8 cellular contexts compared by ENCODE assay signal in the genomic region with DNA sequence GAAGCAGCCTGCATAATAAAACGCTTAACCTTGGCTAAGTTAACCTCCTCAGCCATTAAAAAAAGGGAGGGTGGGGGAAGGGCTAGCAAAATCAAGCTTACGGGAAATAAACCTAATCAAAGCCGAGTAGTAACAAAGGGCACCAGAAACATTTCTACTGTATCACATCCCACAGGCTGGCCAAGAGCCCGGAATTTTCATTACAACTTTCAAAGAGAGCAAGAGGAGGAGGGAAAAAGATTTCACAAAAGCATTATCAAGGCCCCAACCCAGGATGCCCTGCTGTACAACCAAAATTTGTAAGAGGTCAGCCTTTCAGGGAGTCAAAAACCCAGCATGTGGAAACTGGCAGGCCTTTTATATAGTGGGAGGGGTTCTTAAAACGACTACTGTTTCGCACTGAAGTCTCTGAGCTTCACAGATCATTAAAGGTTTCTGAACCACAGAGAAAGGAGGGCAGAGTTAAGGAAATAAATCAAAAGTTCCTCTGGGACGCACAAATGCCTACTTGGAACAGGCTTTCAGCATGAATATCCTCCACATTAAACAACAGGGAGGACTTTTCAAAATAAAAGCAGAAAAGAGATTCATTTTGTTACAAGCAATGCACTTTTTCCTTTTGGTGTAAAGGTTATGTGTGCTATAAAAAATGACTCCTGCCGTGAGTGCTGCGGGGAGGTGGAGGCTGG.
DNase-seq lines count a peak whose midpoint lies in the region; ATAC-seq and TF ChIP-seq lines count a peak whose summit lies in the region.
"Had no signal": no experiment of that assay in that cellular context is flagged by ENCODE, and none has a peak within 500 bp of the region (broad histone marks: within the 10 kb centered on the region; RNA-seq: fewer than 3 reads in every experiment).

No MANE protein-coding gene starts in this region.

- no peak for ATAC-seq in stimulated activated naive B cell treated with anti-CD40 and anti-IgM and Interleukin-4, amounts not matched to agents 10 μg/mL and 1 μg/mL and 100 μg/mL, for 72 hours (replicated peaks)

- H3K9me3 ChIP-seq in adrenal gland (replicated peaks in 1 of 3): no peaks in the 10 kb centered on the region

- peak overlapping the region; percentile 66 for H3K4me3 Mint-ChIP-seq in HFFc6
- no peak overlapping the region for H3K4me3 Mint-ChIP-seq in stimulated activated naive B cell treated with anti-CD40 and anti-IgM and Interleukin-4, amounts not matched to agents 10 μg/mL and 1 μg/mL and 100 μg/mL, for 72 hours

- in situ Hi-C loops in KBM-7 (cut with MboI; ENCODE audit: low pct_unique_long_range_greater_than_20kb, low sequenced_read_pairs): no loop called here

- intact Hi-C loops in adrenal gland (cut with DNase I): no loop called here

- H3K36me3 ChIP-seq in adrenal gland (replicated peaks in 1 of 2): peaks cover 0 to 12% of the 10 kb centered on the region in 2 donors

- peak in 1 of 2 donors; percentile 42 for TF ChIP-seq POLR2A in adrenal gland (IDR thresholded peaks at IDR 0.05)

- peak; percentile 52 for DNase-seq in HFFc6
- DNase-seq in adrenal gland: peak; percentile 77 to 97 (median 95)
- peak; percentile 88 for DNase-seq in iris pigment epithelial cell (ENCODE audit: low read depth)
- DNase-seq in stimulated activated naive B cell treated with anti-CD40 and anti-IgM and Interleukin-4, amounts not matched to agents 10 μg/mL and 1 μg/mL and 100 μg/mL, for 72 hours: no peak
- DNase-seq in KBM-7: no peak
- no peak for DNase-seq in UCSD-AML1 (lab: John Stamatoyannopoulos, UW; ENCODE audit: unreplicated experiment)
- no peak for DNase-seq in SIG-M5 treated with dmso at 0.1 percent for 504 hours (lab: John Stamatoyannopoulos, UW; ENCODE audit: unreplicated experiment)

- peaks cover 31% of the 10 kb centered on the region for H3K36me3 Mint-ChIP-seq in HFFc6 (ENCODE audit: low read depth)
- peaks cover 24 to 38% of the 10 kb centered on the region in 2 donors for H3K36me3 Mint-ChIP-seq in stimulated activated naive B cell treated with anti-CD40 and anti-IgM and Interleukin-4, amounts not matched to agents 10 μg/mL and 1 μg/mL and 100 μg/mL, for 72 hours

- 12 to 25% (median 18%) methylated on average over 9 of the region's 9 CpGs for WGBS in adrenal gland, 4 donors

- TF ChIP-seq CTCF in HFFc6 (IDR thresholded peaks at IDR 0.05) (no peak), adrenal gland (IDR thresholded peaks at IDR 0.05) (no peak)

- peaks cover 1% of the 10 kb centered on the region; the same call in 1 of the 2 replicates for H3K27me3 Mint-ChIP-seq in HFFc6 (ENCODE audit: insufficient read depth)
- H3K27me3 Mint-ChIP-seq in stimulated activated naive B cell treated with anti-CD40 and anti-IgM and Interleukin-4, amounts not matched to agents 10 μg/mL and 1 μg/mL and 100 μg/mL, for 72 hours: no peaks in the 10 kb centered on the region

- H3K4me1 ChIP-seq in adrenal gland (replicated peaks in 1 of 2): peaks cover 63 to 83% of the 10 kb centered on the region in 2 donors

- H3K4me1 Mint-ChIP-seq in HFFc6 (ENCODE audit: low read depth): peaks cover 77% of the 10 kb centered on the region
- H3K4me1 Mint-ChIP-seq in stimulated activated naive B cell treated with anti-CD40 and anti-IgM and Interleukin-4, amounts not matched to agents 10 μg/mL and 1 μg/mL and 100 μg/mL, for 72 hours: peaks cover 27 to 46% of the 10 kb centered on the region in 2 donors

- H3K27me3 ChIP-seq in adrenal gland: no peaks in the 10 kb centered on the region

- peak overlapping the region; percentile 88 for H3K27ac Mint-ChIP-seq in HFFc6
- H3K27ac Mint-ChIP-seq in stimulated activated naive B cell treated with anti-CD40 and anti-IgM and Interleukin-4, amounts not matched to agents 10 μg/mL and 1 μg/mL and 100 μg/mL, for 72 hours: peak overlapping the region; percentile 52

- peak overlapping the region; percentile 55 to 92 (median 87) for H3K27ac ChIP-seq in adrenal gland

- H3K9me3 Mint-ChIP-seq in HFFc6: no peaks in the 10 kb centered on the region
- H3K9me3 Mint-ChIP-seq in stimulated activated naive B cell treated with anti-CD40 and anti-IgM and Interleukin-4, amounts not matched to agents 10 μg/mL and 1 μg/mL and 100 μg/mL, for 72 hours: no peaks in the 10 kb centered on the region
- H3K9me3 Mint-ChIP-seq: activated T-helper 1 cell treated with anti-CD3 and anti-CD28 coated beads, Interleukin-12 subunit alpha, Interleukin-12 subunit beta, Interleukin-2, Interleukin-4 antibody, amounts not matched to agents 30 ng/mL and 10 ng/mL and 1 ng/mL, durations not matched to agents 14 hours and 24 hours and 36 hours had no signal

- H3K4me3 ChIP-seq in adrenal gland: peak overlapping the region in 1 of 4 donors; percentile 15

Comparison
In these comparisons a context has a peak if more than half of its experiments do, and no peak if none do; other contexts are left out.
1. DNase-seq: peak in HFFc6 (single experiment), adrenal gland (7 of 7) and iris pigment epithelial cell (single experiment); none in stimulated activated naive B cell treated with anti-CD40 and anti-IgM and Interleukin-4, amounts not matched to agents 10 μg/mL and 1 μg/mL and 100 μg/mL, for 72 hours (single experiment), KBM-7 (single experiment), UCSD-AML1 (single experiment) and SIG-M5 treated with dmso at 0.1 percent for 504 hours (single experiment).